In the genomic region with DNA sequence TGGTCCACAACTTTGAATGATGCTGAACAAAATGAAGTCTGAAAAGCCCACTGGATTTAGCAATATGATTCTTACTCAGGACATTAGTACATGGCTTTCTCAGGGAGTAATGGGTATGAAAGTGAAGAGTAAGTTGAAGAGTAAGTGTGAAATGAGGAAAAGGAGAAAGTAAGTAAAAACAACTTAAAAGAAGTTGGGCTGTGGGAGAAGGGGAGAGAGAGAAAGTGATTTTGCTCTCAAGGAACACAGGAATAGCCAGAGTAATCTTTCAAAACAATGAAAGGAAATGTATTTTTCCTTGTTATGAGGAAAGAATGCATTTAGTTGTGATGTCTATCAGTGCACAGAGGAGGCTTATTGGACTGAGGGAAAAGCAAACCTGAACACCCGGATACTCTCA, we compare ENCODE assay signal across 33 cellular contexts.
"Had no signal": no experiment of that assay in that cellular context is flagged by ENCODE, and none has a peak within 500 bp of the region (broad histone marks: within the 10 kb centered on the region; RNA-seq: fewer than 3 reads in every experiment).

No MANE protein-coding gene starts in this region.

- DNase-seq: Kasumi-1, KG1, MG63, MM.1S, MV-4-11, NCI-H1048, NCI-H1092, NCI-H1092 treated with DMSO at 0.1 percent for 48 hours, NCI-H1105, NCI-H1105 treated with DMSO at 0.1 percent for 48 hours, NCI-H1417, NCI-H1417 treated with DMSO at 0.1 percent for 48 hours, NCI-H1436, NCI-H1436 treated with DMSO at 0.1 percent for 48 hours, NCI-H146, NCI-H1694, NCI-H1694 treated with DMSO at 0.1 percent for 48 hours, NCI-H187, NCI-H187 treated with DMSO at 0.1 percent for 48 hours, NCI-H1930, NCI-H2029, NCI-H2029 treated with DMSO at 0.1 percent for 48 hours, NCI-H2081, NCI-H2081 treated with DMSO at 0.1 percent for 48 hours, NCI-H2107, NCI-H2171, NCI-H2171 treated with DMSO at 0.1 percent for 48 hours, NCI-H2227 treated with DMSO at 0.1 percent for 48 hours, NCI-H345, NCI-H446, NCI-H446 treated with DMSO at 0.1 percent for 48 hours, NCI-H510A had no signal

- H3K9me3 ChIP-seq: MG63 had no signal

- H3K27ac ChIP-seq: KMS-11 had no signal

- H3K9ac ChIP-seq: KMS-11 had no signal

- H3K36me3 ChIP-seq: MG63 had no signal

- H3K4me2 ChIP-seq: KMS-11 had no signal

- H3K4me3 ChIP-seq: MG63 had no signal

- H3K27me3 ChIP-seq: MG63 had no signal
